11 cellular contexts compared by ENCODE assay signal in genomic region chr1:202210370-202210769, GRCh38. TPM values are rescaled to one million over a fixed set of nuclear protein-coding genes. Genes with fewer than 3 reads are reported as not detected.
A peak's percentile ranks its signal among the peaks of the same experiment; 100 is the strongest.
DNase-seq lines count a peak whose midpoint lies in the region; ATAC-seq and TF ChIP-seq lines count a peak whose summit lies in the region.
"Had no signal": no experiment of that assay in that cellular context is flagged by ENCODE, and none has a peak within 500 bp of the region (broad histone marks: within the 10 kb centered on the region; RNA-seq: fewer than 3 reads in every experiment).

No MANE protein-coding gene starts in this region.

- H2BK120ac ChIP-seq in mesenchymal stem cell (ENCODE audit: low read depth, low read length): no peak overlapping the region

- H2BK5ac ChIP-seq in mesenchymal stem cell (ENCODE audit: low read depth, low read length, poor library complexity, severe bottlenecking): no peak overlapping the region

- TF ChIP-seq POLR2A in erythroblast (IDR thresholded peaks at IDR 0.05; ENCODE audit: low read length): no peak
- no peak for TF ChIP-seq POLR2A in esophagus muscularis mucosa (IDR thresholded peaks at IDR 0.05; ENCODE audit: low read depth)

- no peak overlapping the region for H3K4me2 ChIP-seq in mesenchymal stem cell (ENCODE audit: low read length, poor library complexity, severe bottlenecking)

- H3K18ac ChIP-seq in mesenchymal stem cell (ENCODE audit: low read depth in 1 of 2, low read length in 2 of 2): no peak overlapping the region

- H2AK5ac ChIP-seq in mesenchymal stem cell (ENCODE audit: low read length, severe bottlenecking): no peak overlapping the region

- H4K8ac ChIP-seq in mesenchymal stem cell (ENCODE audit: low read length): no peak overlapping the region

- no peak overlapping the region for H3K4me3 Mint-ChIP-seq in natural killer cell
- H3K4me3 Mint-ChIP-seq in natural killer cell treated with Interleukin-12 subunit alpha and Interleukin-12 subunit beta and Interleukin-15 and Interleukin-18, amount 100 ng/mL, for 72 hours: no peak overlapping the region
- H3K4me3 Mint-ChIP-seq: mesothelial cell of epicardium had no signal

- H2BK15ac ChIP-seq in mesenchymal stem cell (ENCODE audit: low read depth, poor library complexity, severe bottlenecking): no peak overlapping the region

- H3K4me3 ChIP-seq in choroid plexus epithelial cell (ENCODE audit: low read depth, low read length): no peak overlapping the region
- no peak overlapping the region for H3K4me3 ChIP-seq in mesenchymal stem cell (ENCODE audit: insufficient read depth in 1 of 2, low read depth in 1 of 2, low read length in 2 of 2)
- H3K4me3 ChIP-seq in esophagus muscularis mucosa: no peak overlapping the region

- no peak overlapping the region for H2BK12ac ChIP-seq in mesenchymal stem cell (ENCODE audit: low read length in 2 of 2)

- H3K27ac ChIP-seq in mesenchymal stem cell (ENCODE audit: low read length, poor library complexity, severe bottlenecking) (no peak overlapping the region), esophagus muscularis mucosa (replicated peaks in 1 of 4) (no peak overlapping the region)
- H3K27ac ChIP-seq: C4-2B, epithelial cell of prostate had no signal

- H3K23ac ChIP-seq in mesenchymal stem cell (ENCODE audit: low read length in 2 of 2): no peak overlapping the region

- no peak overlapping the region for H4K91ac ChIP-seq in mesenchymal stem cell (ENCODE audit: low read length)

- intact Hi-C loops in natural killer cell (cut with micrococcal nuclease): no loop called here
- intact Hi-C loops in esophagus muscularis mucosa (cut with DNase I): no loop called here

- H3K14ac ChIP-seq in mesenchymal stem cell (ENCODE audit: low read length in 2 of 2): no peak overlapping the region

- no peak overlapping the region for H3K4ac ChIP-seq in mesenchymal stem cell (ENCODE audit: low read depth in 1 of 2, low read length in 2 of 2)

- 67% methylated on average over 5 of the region's 5 CpGs for WGBS in mesenchymal stem cell
- 58% methylated on average over 5 of the region's 5 CpGs for WGBS in esophagus muscularis mucosa

- H2AFZ ChIP-seq in mesenchymal stem cell (ENCODE audit: low read depth, low read length): no peak overlapping the region

- no peaks in the 10 kb centered on the region for H3K9me3 Mint-ChIP-seq in natural killer cell
- no peaks in the 10 kb centered on the region for H3K9me3 Mint-ChIP-seq in natural killer cell treated with Interleukin-12 subunit alpha and Interleukin-12 subunit beta and Interleukin-15 and Interleukin-18, amount 100 ng/mL, for 72 hours
- H3K9me3 Mint-ChIP-seq: mesothelial cell of epicardium had no signal

- H3K27ac Mint-ChIP-seq in natural killer cell: no peak overlapping the region
- H3K27ac Mint-ChIP-seq in natural killer cell treated with Interleukin-12 subunit alpha and Interleukin-12 subunit beta and Interleukin-15 and Interleukin-18, amount 100 ng/mL, for 72 hours: no peak overlapping the region
- H3K27ac Mint-ChIP-seq: mesothelial cell of epicardium had no signal

- H3K36me3 ChIP-seq in mesenchymal stem cell (ENCODE audit: control insufficient read depth in 1 of 2, insufficient read depth in 2 of 2, low read depth in 1 of 2, low read length in 2 of 2): no peaks in the 10 kb centered on the region
- no peaks in the 10 kb centered on the region for H3K36me3 ChIP-seq in esophagus muscularis mucosa

- H3K27me3 Mint-ChIP-seq in natural killer cell (ENCODE audit: low read depth in 2 of 2): peaks cover 11 to 13% of the 10 kb centered on the region in 2 donors
- peaks cover 16 to 25% of the 10 kb centered on the region in 2 donors for H3K27me3 Mint-ChIP-seq in natural killer cell treated with Interleukin-12 subunit alpha and Interleukin-12 subunit beta and Interleukin-15 and Interleukin-18, amount 100 ng/mL, for 72 hours

- DNase-seq in natural killer cell (no peak), NCI-H510A (lab: John Stamatoyannopoulos, UW) (peak; percentile 55), choroid plexus epithelial cell (ENCODE audit: low read depth) (peak; percentile 48), erythroblast (lab: John Stamatoyannopoulos, UW) (no peak), mesenchymal stem cell (no peak), esophagus muscularis mucosa (ENCODE audit: extremely low spot score) (no peak)
- no peak for DNase-seq in natural killer cell treated with Interleukin-12 subunit alpha and Interleukin-12 subunit beta and Interleukin-15 and Interleukin-18, amount 100 ng/mL, for 72 hours (ENCODE audit: low spot score)
- no peak for DNase-seq in activated CD8-positive, alpha-beta memory T cell treated with anti-CD3 and anti-CD28 coated beads, Interleukin-2, amount 50 U/mL, for 4 hours

- H3K27me3 ChIP-seq in mesenchymal stem cell (ENCODE audit: control insufficient read depth in 1 of 2, insufficient read depth in 1 of 2, low read length in 2 of 2): peaks cover 36 to 93% of the 10 kb centered on the region in 2 experiments
- H3K27me3 ChIP-seq in esophagus muscularis mucosa: peaks cover 0 to 83% (median 15%) of the 10 kb centered on the region in 4 donors

- ATAC-seq in natural killer cell: peak in 2 of 3 donors; percentile 58 to 75
- no peak for ATAC-seq in natural killer cell treated with Interleukin-12 subunit alpha and Interleukin-12 subunit beta and Interleukin-15 and Interleukin-18, amount 100 ng/mL, for 72 hours

- no peaks in the 10 kb centered on the region for H3K79me1 ChIP-seq in mesenchymal stem cell (replicated peaks; ENCODE audit: low read length, poor library complexity, severe bottlenecking)

- peaks cover 31 to 43% of the 10 kb centered on the region in 2 donors for H3K4me1 Mint-ChIP-seq in natural killer cell
- peaks cover 25 to 32% of the 10 kb centered on the region in 2 donors for H3K4me1 Mint-ChIP-seq in natural killer cell treated with Interleukin-12 subunit alpha and Interleukin-12 subunit beta and Interleukin-15 and Interleukin-18, amount 100 ng/mL, for 72 hours (ENCODE audit: low read depth in 2 of 2)

- no peak overlapping the region for H3K9ac ChIP-seq in mesenchymal stem cell (ENCODE audit: low read length)

- no peaks in the 10 kb centered on the region for H3K36me3 Mint-ChIP-seq in natural killer cell
- no peaks in the 10 kb centered on the region for H3K36me3 Mint-ChIP-seq in natural killer cell treated with Interleukin-12 subunit alpha and Interleukin-12 subunit beta and Interleukin-15 and Interleukin-18, amount 100 ng/mL, for 72 hours
- H3K36me3 Mint-ChIP-seq: mesothelial cell of epicardium had no signal

- H3K9me3 ChIP-seq in mesenchymal stem cell (ENCODE audit: control insufficient read depth, low read length) (no peaks in the 10 kb centered on the region), esophagus muscularis mucosa (no peaks in the 10 kb centered on the region)

- TF ChIP-seq CTCF in natural killer cell (IDR thresholded peaks at IDR 0.05) (no peak), choroid plexus epithelial cell (conservative IDR thresholded peaks at IDR 0.05; ENCODE audit: low read depth, low read length) (peak; percentile 38), esophagus muscularis mucosa (IDR thresholded peaks at IDR 0.05) (no peak)

- H3K4me1 ChIP-seq in mesenchymal stem cell (ENCODE audit: control insufficient read depth, insufficient read depth, low read depth, low read length): peaks cover 8% of the 10 kb centered on the region
- peaks cover 4 to 19% (median 9%) of the 10 kb centered on the region in 4 donors for H3K4me1 ChIP-seq in esophagus muscularis mucosa

- TF ChIP-seq EP300 in esophagus muscularis mucosa (IDR thresholded peaks at IDR 0.05): no peak

RNA-seq across cellular contexts. Expression of gene LGR6, which starts 16.8 kb away (rescaled TPM):
- total RNA-seq in natural killer cell: 10 to 100 TPM; 58.3 to 65.2 (median 60.9) TPM
- 1 to 10 TPM; 5.8 to 5.9 TPM for total RNA-seq in natural killer cell treated with Interleukin-12 subunit alpha and Interleukin-12 subunit beta and Interleukin-15 and Interleukin-18, amount 100 ng/mL, for 72 hours
- not detected for polyA plus RNA-seq in mesenchymal stem cell (2013, experiment 1 of 2)
- not detected for polyA plus RNA-seq in mesenchymal stem cell (2013, experiment 2 of 2)
- 1 to 10 TPM in 1 of 4 donors, under 1 TPM in 2, not detected in 1; under 0.01 to 1.2 (median 0.78) TPM for total RNA-seq in esophagus muscularis mucosa

RNA-seq across cellular contexts. Expression of gene PTPN7, which starts 50.0 kb away (rescaled TPM):
- 100 to 1,000 TPM; 144 to 241 (median 196) TPM for total RNA-seq in natural killer cell
- total RNA-seq in natural killer cell treated with Interleukin-12 subunit alpha and Interleukin-12 subunit beta and Interleukin-15 and Interleukin-18, amount 100 ng/mL, for 72 hours: 100 to 1,000 TPM; 227 to 312 TPM
- not detected for polyA plus RNA-seq in mesenchymal stem cell (2013, experiment 1 of 2)
- polyA plus RNA-seq in mesenchymal stem cell (2013, experiment 2 of 2): 0.15 TPM
- 1 to 10 TPM in 2 of 4 donors, under 1 TPM in 2; 0.78 to 2.5 (median 1.3) TPM for total RNA-seq in esophagus muscularis mucosa

Comparison
In these comparisons a context has a peak if more than half of its experiments do, and no peak if none do; other contexts are left out.
1. ATAC-seq: peak in natural killer cell (2 of 3); none in natural killer cell treated with Interleukin-12 subunit alpha and Interleukin-12 subunit beta and Interleukin-15 and Interleukin-18, amount 100 ng/mL, for 72 hours (0 of 2).
2. RNA of gene LGR6, which starts 16.8 kb away (total RNA-seq): 58.3 to 65.2 TPM in natural killer cell; 5.8 to 5.9 TPM in natural killer cell treated with Interleukin-12 subunit alpha and Interleukin-12 subunit beta and Interleukin-15 and Interleukin-18, amount 100 ng/mL, for 72 hours and under 0.01 to 1.2 TPM in esophagus muscularis mucosa; every median in the first group is over 4 times any median in the second.
3. DNase-seq: peak in NCI-H510A (single experiment) and choroid plexus epithelial cell (single experiment); none in natural killer cell (single experiment), natural killer cell treated with Interleukin-12 subunit alpha and Interleukin-12 subunit beta and Interleukin-15 and Interleukin-18, amount 100 ng/mL, for 72 hours (single experiment), erythroblast (0 of 2), mesenchymal stem cell (single experiment), esophagus muscularis mucosa (single experiment) and activated CD8-positive, alpha-beta memory T cell treated with anti-CD3 and anti-CD28 coated beads, Interleukin-2, amount 50 U/mL, for 4 hours (single experiment).
4. RNA of gene PTPN7, which starts 50.0 kb away (total RNA-seq): 227 to 312 TPM in natural killer cell treated with Interleukin-12 subunit alpha and Interleukin-12 subunit beta and Interleukin-15 and Interleukin-18, amount 100 ng/mL, for 72 hours and 144 to 241 TPM in natural killer cell; 0.78 to 2.5 TPM in esophagus muscularis mucosa; every median in the first group is over 10 times any median in the second.